ENCODE assay signal across 24 cellular contexts in the genomic region with DNA sequence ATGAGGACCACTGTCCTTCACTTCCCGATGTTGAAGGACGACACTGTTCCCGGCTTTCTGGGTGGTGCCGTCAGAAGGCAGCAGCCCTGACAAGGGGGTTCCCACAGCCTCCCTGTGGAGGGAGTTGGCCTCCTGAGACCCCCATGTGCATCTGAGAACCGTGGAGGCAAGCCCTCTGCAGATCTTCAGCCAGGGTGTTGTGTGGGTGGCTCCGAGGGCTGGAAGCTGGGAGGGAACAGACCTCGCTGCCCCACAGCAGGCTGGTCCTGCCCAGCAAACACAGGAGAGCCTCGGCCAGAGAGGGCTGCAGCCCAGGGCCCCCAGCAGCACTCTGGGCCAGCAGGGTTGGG. TPM values are rescaled to one million over a fixed set of nuclear protein-coding genes. Genes with fewer than 3 reads are reported as not detected.
A peak's percentile ranks its signal among the peaks of the same experiment; 100 is the strongest.
DNase-seq lines count a peak whose midpoint lies in the region; ATAC-seq and TF ChIP-seq lines count a peak whose summit lies in the region.
"Had no signal": no experiment of that assay in that cellular context is flagged by ENCODE, and none has a peak within 500 bp of the region (broad histone marks: within the 10 kb centered on the region; RNA-seq: fewer than 3 reads in every experiment).

No MANE protein-coding gene starts in this region.

- intact Hi-C loops in right cardiac atrium (cut with DNase I) (no loop called here), left ventricle myocardium inferior (cut with micrococcal nuclease) (no loop called here), sciatic nerve (cut with DNase I) (no loop called here)

- DNase-seq in right cardiac atrium (peak in 2 of 3 donors; percentile 11 to 26), left ventricle myocardium inferior (no peak), H7 (peak; percentile 60), sciatic nerve (ENCODE audit: low spot score) (peak; percentile 23), GM23338 (ENCODE audit: low spot score) (no peak), suprapubic skin (ENCODE audit: low spot score in 2 of 2) (no peak)
- DNase-seq: ACHN; CD4-positive, alpha-beta T cell; COR-L47; DMS 273 treated with DMSO at 0.1 percent for 48 hours; DMS79 treated with DMSO at 0.1 percent for 48 hours; GM23248; HCEC 1CT; IMR-90; MV-4-11; NCI-H1105 treated with DMSO at 0.1 percent for 48 hours; NCI-H2029 treated with DMSO at 0.1 percent for 48 hours; NCI-H2171 treated with DMSO at 0.1 percent for 48 hours; NCI-H524 treated with DMSO at 0.1 percent for 48 hours had no signal

- TF ChIP-seq CTCF in left ventricle myocardium inferior (IDR thresholded peaks at IDR 0.05; ENCODE audit: borderline replicate concordance) = no peak
- TF ChIP-seq CTCF in GM23338 (conservative IDR thresholded peaks at IDR 0.05; ENCODE audit: low read depth in 2 of 2) = no peak
- no peak for TF ChIP-seq CTCF in suprapubic skin (IDR thresholded peaks at IDR 0.05)

- H3K9me2 ChIP-seq in GM23338 (ENCODE audit: insufficient read depth) = no peaks in the 10 kb centered on the region

- H3K4me2 ChIP-seq in GM23338 = no peak overlapping the region
- H3K4me2 ChIP-seq: BLaER1, KMS-11 had no signal

- H3F3A ChIP-seq in GM23338 (replicated peaks; ENCODE audit: low read depth) = no peaks in the 10 kb centered on the region

- H3K79me2 ChIP-seq in GM23338 (replicated peaks; ENCODE audit: insufficient read depth) = no peaks in the 10 kb centered on the region

- no peak for TF ChIP-seq POLR2A in suprapubic skin (IDR thresholded peaks at IDR 0.05)

- no peaks in the 10 kb centered on the region for H3K27me3 ChIP-seq in right cardiac atrium (ENCODE audit: control insufficient read depth, insufficient read depth)
- H3K27me3 ChIP-seq in left ventricle myocardium inferior (ENCODE audit: low read depth) = no peaks in the 10 kb centered on the region
- no peaks in the 10 kb centered on the region for H3K27me3 ChIP-seq in H7 (ENCODE audit: control insufficient read depth, insufficient read depth, low read length)
- H3K27me3 ChIP-seq in GM23338 (ENCODE audit: insufficient read depth) = no peaks in the 10 kb centered on the region
- no peaks in the 10 kb centered on the region for H3K27me3 ChIP-seq in suprapubic skin
- H3K27me3 ChIP-seq: BLaER1, Peyer's patch, SJSA1 had no signal

- ATAC-seq in right cardiac atrium = no peak
- no peak for ATAC-seq in sciatic nerve
- ATAC-seq in GM23338 = no peak
- no peak for ATAC-seq in HG02571 (IDR thresholded peaks at IDR 0.05; ENCODE audit: unreplicated experiment)

- H3K9me3 ChIP-seq in right cardiac atrium (ENCODE audit: control insufficient read depth, low read length) (no peaks in the 10 kb centered on the region), left ventricle myocardium inferior (replicated peaks) (no peaks in the 10 kb centered on the region), suprapubic skin (no peaks in the 10 kb centered on the region)
- H3K9me3 ChIP-seq: BLaER1, Peyer's patch, SJSA1 had no signal

- H3K4me3 ChIP-seq in right cardiac atrium (ENCODE audit: low read length) = no peak overlapping the region
- no peak overlapping the region for H3K4me3 ChIP-seq in left ventricle myocardium inferior
- no peak overlapping the region for H3K4me3 ChIP-seq in H7 (ENCODE audit: insufficient read depth, low read depth, low read length)
- no peak overlapping the region for H3K4me3 ChIP-seq in GM23338
- no peak overlapping the region for H3K4me3 ChIP-seq in suprapubic skin
- H3K4me3 ChIP-seq: BLaER1, GM23248, Peyer's patch, SJSA1 had no signal

- no peak overlapping the region for H3K4me3 Mint-ChIP-seq in GM23338
- H3K4me3 Mint-ChIP-seq: CD4-positive, alpha-beta T cell had no signal

- 75% methylated on average over 8 of the region's 8 CpGs for WGBS in right cardiac atrium
- WGBS in suprapubic skin = 78% methylated on average over 8 of the region's 8 CpGs

- no peak for TF ChIP-seq EP300 in suprapubic skin (IDR thresholded peaks at IDR 0.05)

- H3K27ac Mint-ChIP-seq in GM23338 = no peak overlapping the region
- H3K27ac Mint-ChIP-seq: CD4-positive, alpha-beta T cell had no signal

- no peak overlapping the region for H2AFZ ChIP-seq in GM23338
- H2AFZ ChIP-seq: GM23248 had no signal

- H3K27ac ChIP-seq in right cardiac atrium (ENCODE audit: low read length) (no peak overlapping the region), left ventricle myocardium inferior (replicated peaks) (no peak overlapping the region), GM23338 (ENCODE audit: low read depth) (no peak overlapping the region), suprapubic skin (no peak overlapping the region)
- H3K27ac ChIP-seq: BLaER1, GM23248, KMS-11, Peyer's patch, SJSA1 had no signal

- H3K4me1 ChIP-seq in right cardiac atrium (ENCODE audit: control insufficient read depth, insufficient read depth, low read length) = no peaks in the 10 kb centered on the region
- no peaks in the 10 kb centered on the region for H3K4me1 ChIP-seq in left ventricle myocardium inferior
- no peaks in the 10 kb centered on the region for H3K4me1 ChIP-seq in GM23338 (ENCODE audit: insufficient read depth)
- peaks cover 11% of the 10 kb centered on the region for H3K4me1 ChIP-seq in suprapubic skin
- H3K4me1 ChIP-seq: BLaER1, SJSA1 had no signal

- H3K36me3 Mint-ChIP-seq in GM23338 (ENCODE audit: low read depth) = no peaks in the 10 kb centered on the region; the same call in 2 of the 3 replicates

- no peaks in the 10 kb centered on the region; the same call in 1 of the 2 replicates for H4K20me1 ChIP-seq in GM23338 (replicated peaks; ENCODE audit: insufficient read depth)

- no peaks in the 10 kb centered on the region for H3K9me3 Mint-ChIP-seq in GM23338
- H3K9me3 Mint-ChIP-seq: CD4-positive, alpha-beta T cell had no signal

- peaks cover 4% of the 10 kb centered on the region for H3K27me3 Mint-ChIP-seq in GM23338 (ENCODE audit: insufficient read depth, low read depth, poor library complexity)
- H3K27me3 Mint-ChIP-seq: CD4-positive, alpha-beta T cell had no signal

- H3K4me1 Mint-ChIP-seq in GM23338 = no peaks in the 10 kb centered on the region

- H3K36me3 ChIP-seq in left ventricle myocardium inferior (peaks cover 49% of the 10 kb centered on the region), H7 (replicated peaks; ENCODE audit: control insufficient read depth, insufficient read depth, low read length) (no peaks in the 10 kb centered on the region; the same call in 1 of the 2 replicates), GM23338 (ENCODE audit: insufficient read depth) (no peaks in the 10 kb centered on the region), suprapubic skin (peaks cover 87% of the 10 kb centered on the region)
- H3K36me3 ChIP-seq: SJSA1 had no signal

TF ChIP-seq in GM23338, 12 proteins besides CTCF, POLR2A, EP300 and RAD21 (continues in another document):
- TF ChIP-seq EZH2 (IDR thresholded peaks at IDR 0.05; ENCODE audit: low read depth, unreplicated experiment) = no peak
- TF ChIP-seq ZNF114 (CRISPR knock-in tag; IDR thresholded peaks at IDR 0.05) = no peak
- no peak for TF ChIP-seq EZH2phosphoT487 (IDR thresholded peaks at IDR 0.05; ENCODE audit: unreplicated experiment)
- no peak for TF ChIP-seq CREB1 (CRISPR knock-in tag; IDR thresholded peaks at IDR 0.05; ENCODE audit: low read depth)
- no peak for TF ChIP-seq JUNB (IDR thresholded peaks at IDR 0.05; ENCODE audit: unreplicated experiment)
- no peak for TF ChIP-seq STAT1 (IDR thresholded peaks at IDR 0.05; ENCODE audit: unreplicated experiment)

RNA-seq across cellular contexts. Expression of a gene that starts 16.2 kb away (rescaled TPM):
- total RNA-seq in right cardiac atrium (1 to 10 TPM; 4.5 to 4.9 (median 4.6) TPM), left ventricle myocardium inferior (3.5 TPM), sciatic nerve (9.6 TPM), suprapubic skin (10 to 100 TPM; 19.5 to 27.6 (median 23.8) TPM)
- polyA plus RNA-seq in right cardiac atrium (3.6 TPM), GM23338 (2016; fragmentation: Nextera tagmentation; extraction: Ambion mirVana) (3.4 and 4.0 TPM in 2 replicates)
- total RNA-seq in H7 (2014; rRNA removed; shearing (Covaris generic)) = 19.4 and 26.7 TPM in 2 replicates
- total RNA-seq in GM23338 (2014; rRNA removed; shearing (Covaris generic)) = 18.6 and 22.4 TPM in 2 replicates

RNA-seq across cellular contexts. Expression of a gene that starts 24.9 kb away (rescaled TPM):
- total RNA-seq in right cardiac atrium = 10 to 100 TPM; 20.9 to 26.0 (median 23.0) TPM
- polyA plus RNA-seq in right cardiac atrium = 31.1 TPM
- total RNA-seq in left ventricle myocardium inferior = 20.3 TPM
- 6.5 and 8.4 TPM in 2 replicates for total RNA-seq in H7 (2014; rRNA removed; shearing (Covaris generic))
- 26.8 TPM for total RNA-seq in sciatic nerve
- 4.2 and 11.4 TPM in 2 replicates for total RNA-seq in GM23338 (2014; rRNA removed; shearing (Covaris generic))
- polyA plus RNA-seq in GM23338 (2016; fragmentation: Nextera tagmentation; extraction: Ambion mirVana) = 6.5 and 8.0 TPM in 2 replicates
- total RNA-seq in suprapubic skin = 10 to 100 TPM; 41.1 to 98.3 (median 65.3) TPM

RNA-seq across cellular contexts. Expression of a gene that starts 25.1 kb away (rescaled TPM):
- total RNA-seq in right cardiac atrium = 10 to 100 TPM; 35.5 to 40.2 (median 37.6) TPM
- 45.6 TPM for polyA plus RNA-seq in right cardiac atrium
- 25.1 TPM for total RNA-seq in left ventricle myocardium inferior
- total RNA-seq in H7 (2014; rRNA removed; shearing (Covaris generic)) = 77.4 and 85.1 TPM in 2 replicates
- 96.6 TPM for total RNA-seq in sciatic nerve
- total RNA-seq in GM23338 (2014; rRNA removed; shearing (Covaris generic)) = 88.6 and 124 TPM in 2 replicates
- 47.9 and 48.5 TPM in 2 replicates for polyA plus RNA-seq in GM23338 (2016; fragmentation: Nextera tagmentation; extraction: Ambion mirVana)
- total RNA-seq in suprapubic skin = 100 to 1,000 TPM; 108 to 166 (median 132) TPM

RNA-seq across cellular contexts. Expression of a gene that starts 29.6 kb away (rescaled TPM):
- total RNA-seq in right cardiac atrium (10 to 100 TPM; 14.7 to 17.4 (median 17.1) TPM), left ventricle myocardium inferior (9.0 TPM), sciatic nerve (36.7 TPM), suprapubic skin (10 to 100 TPM; 11.0 to 33.1 (median 19.7) TPM)
- polyA plus RNA-seq in right cardiac atrium (8.5 TPM), GM23338 (2016; fragmentation: Nextera tagmentation; extraction: Ambion mirVana) (0.80 and 1.3 TPM in 2 replicates)
- total RNA-seq in H7 (2014; rRNA removed; shearing (Covaris generic)) = 4.6 TPM in 2 replicates
- 0.62 and 6.1 TPM in 2 replicates for total RNA-seq in GM23338 (2014; rRNA removed; shearing (Covaris generic))

RNA-seq across cellular contexts. Expression of a gene that starts 36.0 kb away (rescaled TPM):
- total RNA-seq in right cardiac atrium = under 1 TPM in 2 of 4 donors, not detected in 2; 0.36 to 0.37 TPM
- 0.34 TPM for polyA plus RNA-seq in right cardiac atrium
- not detected for total RNA-seq in left ventricle myocardium inferior
- 0.03 and 0.30 TPM in 2 replicates for total RNA-seq in H7 (2014; rRNA removed; shearing (Covaris generic))
- 0.45 TPM for total RNA-seq in sciatic nerve
- total RNA-seq in GM23338 (2014; rRNA removed; shearing (Covaris generic)) = 0.10 and 0.16 TPM in 2 replicates
- 0.07 and 0.27 TPM in 2 replicates for polyA plus RNA-seq in GM23338 (2016; fragmentation: Nextera tagmentation; extraction: Ambion mirVana)
- total RNA-seq in suprapubic skin = under 1 TPM in 1 of 4 donors, not detected in 3; 0.30 TPM
- total RNA-seq: CD4-positive, alpha-beta T cell; IMR-90; SJSA1 had no signal

Comparison
In these comparisons a context has a peak if more than half of its experiments do, and no peak if none do; other contexts are left out.
1. DNase-seq: peak in right cardiac atrium (2 of 3), H7 (single experiment) and sciatic nerve (single experiment); none in left ventricle myocardium inferior (single experiment), GM23338 (single experiment) and suprapubic skin (0 of 2).